Comparison of ENCODE assay signal across 21 cellular contexts in the genomic region with DNA sequence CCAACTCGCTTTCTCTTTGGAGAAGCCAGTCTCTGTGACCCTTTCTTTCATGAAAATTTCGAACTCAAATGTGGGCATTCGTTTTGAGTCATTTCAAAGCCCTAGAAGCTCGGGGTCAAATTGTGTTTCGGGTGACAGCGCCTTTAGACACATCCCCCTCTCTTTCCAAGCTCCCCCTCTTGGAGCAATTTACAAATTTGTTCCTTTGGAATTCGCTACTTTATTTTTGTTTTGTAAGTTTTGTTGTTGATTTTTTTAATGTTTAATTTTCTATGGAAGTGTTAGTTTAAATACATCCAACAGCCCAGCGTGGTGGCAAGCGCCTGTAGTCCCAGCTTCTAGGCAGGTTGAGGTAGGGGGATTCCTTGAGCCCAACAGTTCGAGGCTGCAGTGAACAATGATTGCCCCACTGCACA. TPM values are rescaled to one million over a fixed set of nuclear protein-coding genes. Genes with fewer than 3 reads are reported as not detected.
DNase-seq lines count a peak whose midpoint lies in the region; ATAC-seq, FAIRE-seq and TF ChIP-seq lines count a peak whose summit lies in the region.
"Had no signal": no experiment of that assay in that cellular context is flagged by ENCODE, and none has a peak within 500 bp of the region (broad histone marks: within the 10 kb centered on the region; RNA-seq: fewer than 3 reads in every experiment).

No MANE protein-coding gene starts in this region.

- TF ChIP-seq CTCF in brain (conservative IDR thresholded peaks at IDR 0.05) (no peak), kidney (IDR thresholded peaks at IDR 0.05; ENCODE audit: borderline replicate concordance, extremely low read depth, insufficient read depth) (no peak)

- intact Hi-C loops in kidney (cut with DNase I) = loop anchor here (10.0 kb wide), 1 partner anchor 275 kb away; no protein-coding TSS in a partner anchor

- H3K4me3 Mint-ChIP-seq in brain = peak overlapping the region; percentile 54 to 74 (median 62)
- H3K4me3 Mint-ChIP-seq in natural killer cell treated with Interleukin-12 subunit alpha and Interleukin-12 subunit beta and Interleukin-15 and Interleukin-18, amount 100 ng/mL, for 72 hours = no peak overlapping the region

- H3K27ac ChIP-seq in BLaER1 = no peak overlapping the region
- no peak overlapping the region for H3K27ac ChIP-seq in kidney (ENCODE audit: low read depth in 2 of 2, low read length in 2 of 2)
- H3K27ac ChIP-seq: epithelial cell of prostate, thyroid gland, WERI-Rb-1 had no signal

- 0 out of 2 replicates have a peak overlapping the region, but pooled peaks have one; percentile 62 for H3K4me3 ChIP-seq in BLaER1
- no peak overlapping the region for H3K4me3 ChIP-seq in kidney (ENCODE audit: low read length in 2 of 2)
- H3K4me3 ChIP-seq: MG63, mucosa of descending colon, thyroid gland had no signal

- peaks cover 37% of the 10 kb centered on the region for H3K4me1 Mint-ChIP-seq in brain
- peaks cover 24 to 28% of the 10 kb centered on the region in 2 donors for H3K4me1 Mint-ChIP-seq in natural killer cell treated with Interleukin-12 subunit alpha and Interleukin-12 subunit beta and Interleukin-15 and Interleukin-18, amount 100 ng/mL, for 72 hours (ENCODE audit: low read depth in 2 of 2)

- H3K4me2 ChIP-seq in BLaER1 = peak overlapping the region; percentile 97

- H3K9me3 ChIP-seq in BLaER1 = no peaks in the 10 kb centered on the region
- no peaks in the 10 kb centered on the region for H3K9me3 ChIP-seq in kidney (ENCODE audit: control insufficient read depth in 1 of 2, low read length in 2 of 2)
- H3K9me3 ChIP-seq: MG63, mucosa of descending colon, thyroid gland had no signal

- H3K4me1 ChIP-seq in BLaER1 (peaks cover 50% of the 10 kb centered on the region), kidney (ENCODE audit: control insufficient read depth in 1 of 2, insufficient read depth in 1 of 2, low read depth in 1 of 2, low read length in 2 of 2) (peaks cover 3 to 14% of the 10 kb centered on the region in 2 donors)

- peaks cover 92% of the 10 kb centered on the region for H3K27me3 Mint-ChIP-seq in brain
- peaks cover 43 to 64% of the 10 kb centered on the region in 2 donors for H3K27me3 Mint-ChIP-seq in natural killer cell treated with Interleukin-12 subunit alpha and Interleukin-12 subunit beta and Interleukin-15 and Interleukin-18, amount 100 ng/mL, for 72 hours

- H3K36me3 ChIP-seq in BLaER1 (no peaks in the 10 kb centered on the region), kidney (ENCODE audit: control insufficient read depth in 1 of 2, insufficient read depth in 2 of 2, low read length in 2 of 2) (no peaks in the 10 kb centered on the region)
- H3K36me3 ChIP-seq: MG63, thyroid gland, WERI-Rb-1 had no signal

- FAIRE-seq in kidney (lab: Jason Lieb, UNC) = no peak

- peaks cover 0 to 8% (median 0%) of the 10 kb centered on the region in 5 experiments for H3K9me3 Mint-ChIP-seq in brain
- H3K9me3 Mint-ChIP-seq in natural killer cell treated with Interleukin-12 subunit alpha and Interleukin-12 subunit beta and Interleukin-15 and Interleukin-18, amount 100 ng/mL, for 72 hours = no peaks in the 10 kb centered on the region

- H3K27me3 ChIP-seq in BLaER1 = peaks cover 80% of the 10 kb centered on the region
- H3K27me3 ChIP-seq: MG63 had no signal

- ATAC-seq in natural killer cell treated with Interleukin-12 subunit alpha and Interleukin-12 subunit beta and Interleukin-15 and Interleukin-18, amount 100 ng/mL, for 72 hours = no peak
- ATAC-seq in GM19395 (IDR thresholded peaks at IDR 0.05; ENCODE audit: unreplicated experiment) = no peak

- H3K9ac ChIP-seq in BLaER1 (no peak overlapping the region), kidney (ENCODE audit: low read length in 2 of 2) (no peak overlapping the region)

- H3K27ac Mint-ChIP-seq in brain = no peak overlapping the region
- no peak overlapping the region for H3K27ac Mint-ChIP-seq in natural killer cell treated with Interleukin-12 subunit alpha and Interleukin-12 subunit beta and Interleukin-15 and Interleukin-18, amount 100 ng/mL, for 72 hours
- H3K27ac Mint-ChIP-seq: progenitor cell of endocrine pancreas had no signal

- no peaks in the 10 kb centered on the region for H3K36me3 Mint-ChIP-seq in brain
- no peaks in the 10 kb centered on the region for H3K36me3 Mint-ChIP-seq in natural killer cell treated with Interleukin-12 subunit alpha and Interleukin-12 subunit beta and Interleukin-15 and Interleukin-18, amount 100 ng/mL, for 72 hours

- DNase-seq in D341Med (ENCODE audit: low spot score) = peak; percentile 6
- DNase-seq in natural killer cell treated with Interleukin-12 subunit alpha and Interleukin-12 subunit beta and Interleukin-15 and Interleukin-18, amount 100 ng/mL, for 72 hours (ENCODE audit: low spot score) = peak; percentile 29
- DNase-seq in stimulated activated CD8-positive, alpha-beta memory T cell treated with anti-CD3 and anti-CD28 coated beads, Interleukin-4, amount 100 ng/mL, for 48 hours = no peak
- DNase-seq in iPS-NIHi11 (ENCODE audit: low spot score) = no peak
- no peak for DNase-seq in kidney
- DNase-seq: AML-193; amniotic stem cell; GOT3; MG63; NCI-H2029; NCI-H524 treated with DMSO at 0.1 percent for 48 hours; stimulated activated CD4-positive, alpha-beta T cell treated with anti-CD3 and anti-CD28 coated beads, Interleukin-12 subunit alpha, Interleukin-12 subunit beta, amount 100 ng/mL, for 4 hours; thyroid gland; WERI-Rb-1 had no signal

- H4K20me1 ChIP-seq in BLaER1 = peaks cover 75% of the 10 kb centered on the region

RNA-seq across cellular contexts. Expression of gene BARX1, which starts 4.6 kb away (rescaled TPM):
- polyA plus RNA-seq in brain (ENCODE audit: insufficient read depth, low read depth, low replicate concordance) (47.4 TPM), kidney (ENCODE audit: insufficient read depth, low read depth, low replicate concordance) (not detected)
- under 1 TPM in 1 of 2 donors, not detected in 1; 0.29 TPM for total RNA-seq in natural killer cell treated with Interleukin-12 subunit alpha and Interleukin-12 subunit beta and Interleukin-15 and Interleukin-18, amount 100 ng/mL, for 72 hours
- not detected for total RNA-seq in kidney
- total RNA-seq: kidney epithelial cell had no signal

Comparison
In these comparisons a context has a peak if more than half of its experiments do, and no peak if none do; other contexts are left out.
1. DNase-seq: peak in D341Med (single experiment) and natural killer cell treated with Interleukin-12 subunit alpha and Interleukin-12 subunit beta and Interleukin-15 and Interleukin-18, amount 100 ng/mL, for 72 hours (single experiment); none in stimulated activated CD8-positive, alpha-beta memory T cell treated with anti-CD3 and anti-CD28 coated beads, Interleukin-4, amount 100 ng/mL, for 48 hours (single experiment), iPS-NIHi11 (single experiment) and kidney (single experiment).